1 cellular context compared by ENCODE assay signal in the genomic region with DNA sequence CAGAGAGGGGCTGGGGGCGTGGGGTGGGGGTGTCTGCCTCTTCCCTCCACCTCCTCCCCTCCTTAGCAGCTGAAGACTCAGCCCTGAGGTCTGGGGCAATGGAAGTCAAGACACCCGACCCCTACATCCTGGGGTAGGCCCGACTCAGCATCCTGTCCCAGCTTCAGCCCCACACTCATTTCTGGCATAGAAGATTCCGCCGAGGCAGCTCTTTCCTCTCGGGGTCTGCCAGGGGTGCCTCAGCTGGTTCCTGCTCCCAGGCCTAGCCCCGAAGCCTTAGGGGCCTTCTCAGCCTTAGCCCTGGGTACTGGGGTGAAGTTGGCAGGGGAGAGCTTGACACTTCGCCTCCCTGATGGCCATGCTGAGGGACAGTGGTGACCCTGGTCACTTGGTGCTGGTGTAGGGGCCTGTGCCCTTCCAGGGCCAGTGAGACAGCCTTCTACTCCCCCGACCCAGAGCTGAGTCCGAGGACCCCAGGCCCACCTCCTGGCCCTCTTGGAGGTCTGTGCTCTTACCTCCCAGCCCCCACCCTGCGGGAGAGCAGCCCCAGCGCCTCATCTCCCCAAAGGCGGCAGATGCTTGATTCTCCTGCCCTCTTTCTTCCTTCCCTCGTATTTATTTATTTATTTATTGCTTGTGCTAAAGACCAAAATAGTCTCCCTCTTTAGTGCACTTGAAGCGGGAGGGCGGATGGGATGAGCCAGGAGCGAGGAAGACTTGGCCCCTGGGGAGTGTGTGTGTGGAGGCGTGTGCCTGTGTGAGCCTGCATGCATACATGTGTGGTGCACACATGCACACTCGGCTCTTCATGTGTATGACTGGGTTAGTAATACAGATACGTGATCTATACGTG.
TF ChIP-seq lines count a peak whose summit lies in the region.

No MANE protein-coding gene starts in this region.

TF ChIP-seq in WTC11, 78 proteins besides CTCF, POLR2A, EP300 and RAD21:
- TF ChIP-seq EMX1 (CRISPR knock-in tag; IDR thresholded peaks at IDR 0.05), result no peak
- TF ChIP-seq ATF1 (CRISPR knock-in tag; IDR thresholded peaks at IDR 0.05), result no peak
- TF ChIP-seq, protein P1, sequence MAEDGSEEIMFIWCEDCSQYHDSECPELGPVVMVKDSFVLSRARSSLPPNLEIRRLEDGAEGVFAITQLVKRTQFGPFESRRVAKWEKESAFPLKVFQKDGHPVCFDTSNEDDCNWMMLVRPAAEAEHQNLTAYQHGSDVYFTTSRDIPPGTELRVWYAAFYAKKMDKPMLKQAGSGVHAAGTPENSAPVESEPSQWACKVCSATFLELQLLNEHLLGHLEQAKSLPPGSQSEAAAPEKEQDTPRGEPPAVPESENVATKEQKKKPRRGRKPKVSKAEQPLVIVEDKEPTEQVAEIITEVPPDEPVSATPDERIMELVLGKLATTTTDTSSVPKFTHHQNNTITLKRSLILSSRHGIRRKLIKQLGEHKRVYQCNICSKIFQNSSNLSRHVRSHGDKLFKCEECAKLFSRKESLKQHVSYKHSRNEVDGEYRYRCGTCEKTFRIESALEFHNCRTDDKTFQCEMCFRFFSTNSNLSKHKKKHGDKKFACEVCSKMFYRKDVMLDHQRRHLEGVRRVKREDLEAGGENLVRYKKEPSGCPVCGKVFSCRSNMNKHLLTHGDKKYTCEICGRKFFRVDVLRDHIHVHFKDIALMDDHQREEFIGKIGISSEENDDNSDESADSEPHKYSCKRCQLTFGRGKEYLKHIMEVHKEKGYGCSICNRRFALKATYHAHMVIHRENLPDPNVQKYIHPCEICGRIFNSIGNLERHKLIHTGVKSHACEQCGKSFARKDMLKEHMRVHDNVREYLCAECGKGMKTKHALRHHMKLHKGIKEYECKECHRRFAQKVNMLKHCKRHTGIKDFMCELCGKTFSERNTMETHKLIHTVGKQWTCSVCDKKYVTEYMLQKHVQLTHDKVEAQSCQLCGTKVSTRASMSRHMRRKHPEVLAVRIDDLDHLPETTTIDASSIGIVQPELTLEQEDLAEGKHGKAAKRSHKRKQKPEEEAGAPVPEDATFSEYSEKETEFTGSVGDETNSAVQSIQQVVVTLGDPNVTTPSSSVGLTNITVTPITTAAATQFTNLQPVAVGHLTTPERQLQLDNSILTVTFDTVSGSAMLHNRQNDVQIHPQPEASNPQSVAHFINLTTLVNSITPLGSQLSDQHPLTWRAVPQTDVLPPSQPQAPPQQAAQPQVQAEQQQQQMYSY (CRISPR knock-in tag; IDR thresholded peaks at IDR 0.05), result no peak
- TF ChIP-seq, protein P2, sequence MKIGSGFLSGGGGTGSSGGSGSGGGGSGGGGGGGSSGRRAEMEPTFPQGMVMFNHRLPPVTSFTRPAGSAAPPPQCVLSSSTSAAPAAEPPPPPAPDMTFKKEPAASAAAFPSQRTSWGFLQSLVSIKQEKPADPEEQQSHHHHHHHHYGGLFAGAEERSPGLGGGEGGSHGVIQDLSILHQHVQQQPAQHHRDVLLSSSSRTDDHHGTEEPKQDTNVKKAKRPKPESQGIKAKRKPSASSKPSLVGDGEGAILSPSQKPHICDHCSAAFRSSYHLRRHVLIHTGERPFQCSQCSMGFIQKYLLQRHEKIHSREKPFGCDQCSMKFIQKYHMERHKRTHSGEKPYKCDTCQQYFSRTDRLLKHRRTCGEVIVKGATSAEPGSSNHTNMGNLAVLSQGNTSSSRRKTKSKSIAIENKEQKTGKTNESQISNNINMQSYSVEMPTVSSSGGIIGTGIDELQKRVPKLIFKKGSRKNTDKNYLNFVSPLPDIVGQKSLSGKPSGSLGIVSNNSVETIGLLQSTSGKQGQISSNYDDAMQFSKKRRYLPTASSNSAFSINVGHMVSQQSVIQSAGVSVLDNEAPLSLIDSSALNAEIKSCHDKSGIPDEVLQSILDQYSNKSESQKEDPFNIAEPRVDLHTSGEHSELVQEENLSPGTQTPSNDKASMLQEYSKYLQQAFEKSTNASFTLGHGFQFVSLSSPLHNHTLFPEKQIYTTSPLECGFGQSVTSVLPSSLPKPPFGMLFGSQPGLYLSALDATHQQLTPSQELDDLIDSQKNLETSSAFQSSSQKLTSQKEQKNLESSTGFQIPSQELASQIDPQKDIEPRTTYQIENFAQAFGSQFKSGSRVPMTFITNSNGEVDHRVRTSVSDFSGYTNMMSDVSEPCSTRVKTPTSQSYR (CRISPR knock-in tag; IDR thresholded peaks at IDR 0.05), result no peak
- TF ChIP-seq, protein P3, sequence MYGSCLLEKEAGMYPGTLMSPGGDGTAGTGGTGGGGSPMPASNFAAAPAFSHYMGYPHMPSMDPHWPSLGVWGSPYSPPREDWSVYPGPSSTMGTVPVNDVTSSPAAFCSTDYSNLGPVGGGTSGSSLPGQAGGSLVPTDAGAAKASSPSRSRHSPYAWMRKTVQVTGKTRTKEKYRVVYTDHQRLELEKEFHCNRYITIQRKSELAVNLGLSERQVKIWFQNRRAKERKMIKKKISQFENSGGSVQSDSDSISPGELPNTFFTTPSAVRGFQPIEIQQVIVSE (CRISPR knock-in tag; IDR thresholded peaks at IDR 0.05; ENCODE audit: borderline replicate concordance), result no peak
- no peak for TF ChIP-seq ZNF219 (CRISPR knock-in tag; IDR thresholded peaks at IDR 0.05; ENCODE audit: borderline replicate concordance)
- TF ChIP-seq ZNF317 (CRISPR knock-in tag; IDR thresholded peaks at IDR 0.05; ENCODE audit: borderline replicate concordance, low read depth), result no peak
- TF ChIP-seq ZNF416 (CRISPR knock-in tag; IDR thresholded peaks at IDR 0.05), result no peak
- no peak for TF ChIP-seq GTF2I (CRISPR knock-in tag; conservative IDR thresholded peaks at IDR 0.05)
- no peak for TF ChIP-seq NR3C1 (CRISPR knock-in tag; conservative IDR thresholded peaks at IDR 0.05; ENCODE audit: low read depth)
- no peak for TF ChIP-seq ZNF138 (CRISPR knock-in tag; conservative IDR thresholded peaks at IDR 0.05)
- TF ChIP-seq, protein P4, sequence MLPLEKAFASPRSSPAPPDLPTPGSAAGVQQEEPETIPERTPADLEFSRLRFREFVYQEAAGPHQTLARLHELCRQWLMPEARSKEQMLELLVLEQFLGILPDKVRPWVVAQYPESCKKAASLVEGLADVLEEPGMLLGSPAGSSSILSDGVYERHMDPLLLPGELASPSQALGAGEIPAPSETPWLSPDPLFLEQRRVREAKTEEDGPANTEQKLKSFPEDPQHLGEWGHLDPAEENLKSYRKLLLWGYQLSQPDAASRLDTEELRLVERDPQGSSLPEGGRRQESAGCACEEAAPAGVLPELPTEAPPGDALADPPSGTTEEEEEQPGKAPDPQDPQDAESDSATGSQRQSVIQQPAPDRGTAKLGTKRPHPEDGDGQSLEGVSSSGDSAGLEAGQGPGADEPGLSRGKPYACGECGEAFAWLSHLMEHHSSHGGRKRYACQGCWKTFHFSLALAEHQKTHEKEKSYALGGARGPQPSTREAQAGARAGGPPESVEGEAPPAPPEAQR (CRISPR knock-in tag; IDR thresholded peaks at IDR 0.05), result no peak
- TF ChIP-seq, protein P5, sequence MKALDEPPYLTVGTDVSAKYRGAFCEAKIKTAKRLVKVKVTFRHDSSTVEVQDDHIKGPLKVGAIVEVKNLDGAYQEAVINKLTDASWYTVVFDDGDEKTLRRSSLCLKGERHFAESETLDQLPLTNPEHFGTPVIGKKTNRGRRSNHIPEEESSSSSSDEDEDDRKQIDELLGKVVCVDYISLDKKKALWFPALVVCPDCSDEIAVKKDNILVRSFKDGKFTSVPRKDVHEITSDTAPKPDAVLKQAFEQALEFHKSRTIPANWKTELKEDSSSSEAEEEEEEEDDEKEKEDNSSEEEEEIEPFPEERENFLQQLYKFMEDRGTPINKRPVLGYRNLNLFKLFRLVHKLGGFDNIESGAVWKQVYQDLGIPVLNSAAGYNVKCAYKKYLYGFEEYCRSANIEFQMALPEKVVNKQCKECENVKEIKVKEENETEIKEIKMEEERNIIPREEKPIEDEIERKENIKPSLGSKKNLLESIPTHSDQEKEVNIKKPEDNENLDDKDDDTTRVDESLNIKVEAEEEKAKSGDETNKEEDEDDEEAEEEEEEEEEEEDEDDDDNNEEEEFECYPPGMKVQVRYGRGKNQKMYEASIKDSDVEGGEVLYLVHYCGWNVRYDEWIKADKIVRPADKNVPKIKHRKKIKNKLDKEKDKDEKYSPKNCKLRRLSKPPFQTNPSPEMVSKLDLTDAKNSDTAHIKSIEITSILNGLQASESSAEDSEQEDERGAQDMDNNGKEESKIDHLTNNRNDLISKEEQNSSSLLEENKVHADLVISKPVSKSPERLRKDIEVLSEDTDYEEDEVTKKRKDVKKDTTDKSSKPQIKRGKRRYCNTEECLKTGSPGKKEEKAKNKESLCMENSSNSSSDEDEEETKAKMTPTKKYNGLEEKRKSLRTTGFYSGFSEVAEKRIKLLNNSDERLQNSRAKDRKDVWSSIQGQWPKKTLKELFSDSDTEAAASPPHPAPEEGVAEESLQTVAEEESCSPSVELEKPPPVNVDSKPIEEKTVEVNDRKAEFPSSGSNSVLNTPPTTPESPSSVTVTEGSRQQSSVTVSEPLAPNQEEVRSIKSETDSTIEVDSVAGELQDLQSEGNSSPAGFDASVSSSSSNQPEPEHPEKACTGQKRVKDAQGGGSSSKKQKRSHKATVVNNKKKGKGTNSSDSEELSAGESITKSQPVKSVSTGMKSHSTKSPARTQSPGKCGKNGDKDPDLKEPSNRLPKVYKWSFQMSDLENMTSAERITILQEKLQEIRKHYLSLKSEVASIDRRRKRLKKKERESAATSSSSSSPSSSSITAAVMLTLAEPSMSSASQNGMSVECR (CRISPR knock-in tag; IDR thresholded peaks at IDR 0.05; ENCODE audit: borderline replicate concordance), result no peak
- TF ChIP-seq, protein P6, sequence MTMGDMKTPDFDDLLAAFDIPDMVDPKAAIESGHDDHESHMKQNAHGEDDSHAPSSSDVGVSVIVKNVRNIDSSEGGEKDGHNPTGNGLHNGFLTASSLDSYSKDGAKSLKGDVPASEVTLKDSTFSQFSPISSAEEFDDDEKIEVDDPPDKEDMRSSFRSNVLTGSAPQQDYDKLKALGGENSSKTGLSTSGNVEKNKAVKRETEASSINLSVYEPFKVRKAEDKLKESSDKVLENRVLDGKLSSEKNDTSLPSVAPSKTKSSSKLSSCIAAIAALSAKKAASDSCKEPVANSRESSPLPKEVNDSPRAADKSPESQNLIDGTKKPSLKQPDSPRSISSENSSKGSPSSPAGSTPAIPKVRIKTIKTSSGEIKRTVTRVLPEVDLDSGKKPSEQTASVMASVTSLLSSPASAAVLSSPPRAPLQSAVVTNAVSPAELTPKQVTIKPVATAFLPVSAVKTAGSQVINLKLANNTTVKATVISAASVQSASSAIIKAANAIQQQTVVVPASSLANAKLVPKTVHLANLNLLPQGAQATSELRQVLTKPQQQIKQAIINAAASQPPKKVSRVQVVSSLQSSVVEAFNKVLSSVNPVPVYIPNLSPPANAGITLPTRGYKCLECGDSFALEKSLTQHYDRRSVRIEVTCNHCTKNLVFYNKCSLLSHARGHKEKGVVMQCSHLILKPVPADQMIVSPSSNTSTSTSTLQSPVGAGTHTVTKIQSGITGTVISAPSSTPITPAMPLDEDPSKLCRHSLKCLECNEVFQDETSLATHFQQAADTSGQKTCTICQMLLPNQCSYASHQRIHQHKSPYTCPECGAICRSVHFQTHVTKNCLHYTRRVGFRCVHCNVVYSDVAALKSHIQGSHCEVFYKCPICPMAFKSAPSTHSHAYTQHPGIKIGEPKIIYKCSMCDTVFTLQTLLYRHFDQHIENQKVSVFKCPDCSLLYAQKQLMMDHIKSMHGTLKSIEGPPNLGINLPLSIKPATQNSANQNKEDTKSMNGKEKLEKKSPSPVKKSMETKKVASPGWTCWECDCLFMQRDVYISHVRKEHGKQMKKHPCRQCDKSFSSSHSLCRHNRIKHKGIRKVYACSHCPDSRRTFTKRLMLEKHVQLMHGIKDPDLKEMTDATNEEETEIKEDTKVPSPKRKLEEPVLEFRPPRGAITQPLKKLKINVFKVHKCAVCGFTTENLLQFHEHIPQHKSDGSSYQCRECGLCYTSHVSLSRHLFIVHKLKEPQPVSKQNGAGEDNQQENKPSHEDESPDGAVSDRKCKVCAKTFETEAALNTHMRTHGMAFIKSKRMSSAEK (CRISPR knock-in tag; IDR thresholded peaks at IDR 0.05; ENCODE audit: borderline replicate concordance), result no peak
- no peak for TF ChIP-seq ZNF423 (CRISPR knock-in tag; IDR thresholded peaks at IDR 0.05)
